Comparison of ENCODE assay signal across 29 cellular contexts in the genomic region with DNA sequence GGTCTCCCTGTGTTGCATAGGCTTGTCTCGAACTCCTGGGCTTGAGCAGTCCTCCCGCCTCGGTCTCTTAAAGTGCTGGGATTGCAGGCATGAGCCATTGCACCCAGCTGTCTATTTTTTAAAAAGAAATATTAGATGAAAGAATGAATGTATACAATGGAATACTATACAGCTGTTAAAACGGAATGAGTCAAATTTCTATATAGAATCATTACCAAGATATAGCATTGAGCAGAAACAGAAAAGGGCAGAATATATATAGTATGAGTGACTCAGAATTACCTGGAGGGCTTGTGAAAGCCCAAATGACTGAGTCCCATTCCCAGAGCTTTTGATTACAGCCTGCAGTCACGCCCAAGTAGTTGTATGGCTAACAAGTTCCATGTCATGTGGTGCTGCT. TPM values are rescaled to one million over a fixed set of nuclear protein-coding genes. Genes with fewer than 3 reads are reported as not detected.
A peak's percentile ranks its signal among the peaks of the same experiment; 100 is the strongest.
DNase-seq lines count a peak whose midpoint lies in the region; ATAC-seq and TF ChIP-seq lines count a peak whose summit lies in the region.
"Had no signal": no experiment of that assay in that cellular context is flagged by ENCODE, and none has a peak within 500 bp of the region (broad histone marks: within the 10 kb centered on the region; RNA-seq: fewer than 3 reads in every experiment).

No MANE protein-coding gene starts in this region.

- no peaks in the 10 kb centered on the region for H3K9me3 Mint-ChIP-seq in activated T-helper 17 cell treated with anti-CD3 and anti-CD28 coated beads, Interleukin-2, amount 50 U/mL, for 72 hours
- H3K9me3 Mint-ChIP-seq in endothelial cell (ENCODE audit: unreplicated experiment): no peaks in the 10 kb centered on the region
- H3K9me3 Mint-ChIP-seq: CD4-positive, alpha-beta memory T cell had no signal

- peak overlapping the region; percentile 67 for H3K27ac Mint-ChIP-seq in activated T-helper 17 cell treated with anti-CD3 and anti-CD28 coated beads, Interleukin-2, amount 50 U/mL, for 72 hours
- no peak overlapping the region for H3K27ac Mint-ChIP-seq in endothelial cell (ENCODE audit: unreplicated experiment)

- intact Hi-C loops in esophagus muscularis mucosa (cut with DNase I): no loop called here

- H3K36me3 ChIP-seq in esophagus muscularis mucosa: peaks cover 0 to 13% (median 6%) of the 10 kb centered on the region in 4 donors
- H3K36me3 ChIP-seq: HAP-1 had no signal

- ATAC-seq in activated T-helper 17 cell treated with anti-CD3 and anti-CD28 coated beads, Interleukin-2, amount 50 U/mL, for 72 hours (replicated peaks): peak; percentile 6
- ATAC-seq: GM12878 had no signal

- peaks cover 11% of the 10 kb centered on the region for H3K4me1 Mint-ChIP-seq in activated T-helper 17 cell treated with anti-CD3 and anti-CD28 coated beads, Interleukin-2, amount 50 U/mL, for 72 hours
- H3K4me1 Mint-ChIP-seq in endothelial cell (ENCODE audit: unreplicated experiment): peaks cover 10% of the 10 kb centered on the region

- no peaks in the 10 kb centered on the region for H3K9me3 ChIP-seq in esophagus muscularis mucosa
- H3K9me3 ChIP-seq: BLaER1 treated with 17β-estradiol and CSF1 and Interleukin-3, amounts not matched to agents 10 nM and 100 nM; Caco-2; HAP-1 had no signal

- H3K36me3 Mint-ChIP-seq in activated T-helper 17 cell treated with anti-CD3 and anti-CD28 coated beads, Interleukin-2, amount 50 U/mL, for 72 hours (ENCODE audit: low read depth): peaks cover 5% of the 10 kb centered on the region
- no peaks in the 10 kb centered on the region for H3K36me3 Mint-ChIP-seq in endothelial cell (ENCODE audit: low read depth, unreplicated experiment)
- H3K36me3 Mint-ChIP-seq: CD4-positive, alpha-beta memory T cell had no signal

- DNase-seq in activated CD4-positive, alpha-beta T cell treated with anti-CD3 and anti-CD28 coated beads for 48 hours: peak; percentile 43
- no peak for DNase-seq in activated CD4-positive, alpha-beta T cell treated with anti-CD3 and anti-CD28 coated beads for 1 hour
- DNase-seq in esophagus muscularis mucosa (ENCODE audit: extremely low spot score): no peak
- no peak for DNase-seq in substantia nigra (lab: John Stamatoyannopoulos, UW)
- DNase-seq in GF-D8 (lab: John Stamatoyannopoulos, UW): no peak
- DNase-seq in foreskin fibroblast: no peak
- no peak for DNase-seq in endothelial cell (ENCODE audit: low spot score)
- DNase-seq: 8988T; Caco-2; CD4-positive, alpha-beta memory T cell; DMS 273 treated with DMSO at 0.1 percent for 48 hours; DMS79 treated with DMSO at 0.1 percent for 48 hours; GM23248; NCI-H1105; NCI-H1694; NCI-H2081; NCI-H2171; NCI-H345; NCI-H524; NCI-H774; NK-92 treated with Interleukin-12 subunit alpha and Interleukin-12 subunit beta, amount 100 ng/mL, for 24 hours; SIG-M5 had no signal

- H3K27ac ChIP-seq in esophagus muscularis mucosa (replicated peaks in 1 of 4) (peak overlapping the region; percentile 40 to 97 (median 82)), substantia nigra (ENCODE audit: low read depth, low read length, poor library complexity, severe bottlenecking) (peak overlapping the region; percentile 27)
- H3K27ac ChIP-seq: BLaER1 treated with 17β-estradiol and CSF1 and Interleukin-3, amounts not matched to agents 10 nM and 100 nM; GM23248; KMS-11; RWPE1 had no signal

- 91% methylated on average over 5 of the region's 5 CpGs for WGBS in esophagus muscularis mucosa

- peak overlapping the region; percentile 12 for H3K4me3 Mint-ChIP-seq in activated T-helper 17 cell treated with anti-CD3 and anti-CD28 coated beads, Interleukin-2, amount 50 U/mL, for 72 hours
- H3K4me3 Mint-ChIP-seq in endothelial cell (ENCODE audit: unreplicated experiment): no peak overlapping the region
- H3K4me3 Mint-ChIP-seq: CD4-positive, alpha-beta memory T cell had no signal

- H3K27me3 Mint-ChIP-seq in activated T-helper 17 cell treated with anti-CD3 and anti-CD28 coated beads, Interleukin-2, amount 50 U/mL, for 72 hours: peaks cover 34% of the 10 kb centered on the region
- H3K27me3 Mint-ChIP-seq in endothelial cell (ENCODE audit: unreplicated experiment): peaks cover 12% of the 10 kb centered on the region

- no peak overlapping the region for H3K4me3 ChIP-seq in esophagus muscularis mucosa
- no peak overlapping the region for H3K4me3 ChIP-seq in foreskin fibroblast (ENCODE audit: low read depth in 1 of 2, low read length in 2 of 2)
- H3K4me3 ChIP-seq: BLaER1 treated with 17β-estradiol and CSF1 and Interleukin-3, amounts not matched to agents 10 nM and 100 nM; GM12878; GM23248; HAP-1 had no signal

- TF ChIP-seq EP300 in esophagus muscularis mucosa (IDR thresholded peaks at IDR 0.05): no peak

- peaks cover 16 to 84% (median 74%) of the 10 kb centered on the region in 4 donors for H3K4me1 ChIP-seq in esophagus muscularis mucosa

- no peak for TF ChIP-seq POLR2A in esophagus muscularis mucosa (IDR thresholded peaks at IDR 0.05; ENCODE audit: low read depth)

- no peak for TF ChIP-seq CTCF in esophagus muscularis mucosa (IDR thresholded peaks at IDR 0.05)
- no peak for TF ChIP-seq CTCF in foreskin fibroblast (IDR thresholded peaks at IDR 0.05; ENCODE audit: low read depth, low read length)
- no peak for TF ChIP-seq CTCF in endothelial cell (IDR thresholded peaks at IDR 0.05; ENCODE audit: unreplicated experiment)

- H3K27me3 ChIP-seq in esophagus muscularis mucosa: peaks cover 0 to 9% (median 0%) of the 10 kb centered on the region in 4 donors

RNA-seq across cellular contexts. Expression of a gene that starts 4.4 kb away (rescaled TPM):
- 1 to 10 TPM in 1 of 2 donors, under 1 TPM in 1; 0.09 to 5.4 TPM for total RNA-seq in activated T-helper 17 cell treated with anti-CD3 and anti-CD28 coated beads, Interleukin-2, amount 50 U/mL, for 72 hours
- total RNA-seq in esophagus muscularis mucosa: 100 to 1,000 TPM in 1 of 4 donors, 10 to 100 TPM in 3; 46.7 to 119 (median 65.1) TPM
- total RNA-seq in endothelial cell (ENCODE audit: unreplicated experiment): 1.1 TPM
- total RNA-seq: CD4-positive, alpha-beta memory T cell had no signal

RNA-seq across cellular contexts. Expression of a gene that starts 20.5 kb away (rescaled TPM):
- 1 to 10 TPM in 1 of 2 donors, not detected in 1; 9.6 TPM for total RNA-seq in activated T-helper 17 cell treated with anti-CD3 and anti-CD28 coated beads, Interleukin-2, amount 50 U/mL, for 72 hours
- total RNA-seq in esophagus muscularis mucosa (not detected), endothelial cell (ENCODE audit: unreplicated experiment) (not detected)
- total RNA-seq: Caco-2; CD4-positive, alpha-beta memory T cell; GM12878; GM23248; HT1080 had no signal

RNA-seq across cellular contexts. Expression of a gene that starts 31.7 kb away (rescaled TPM):
- total RNA-seq in activated T-helper 17 cell treated with anti-CD3 and anti-CD28 coated beads, Interleukin-2, amount 50 U/mL, for 72 hours: 10 to 100 TPM in 1 of 2 donors, 1 to 10 TPM in 1; 1.3 to 12.9 TPM
- total RNA-seq in esophagus muscularis mucosa (1 to 10 TPM; 5.9 to 9.1 (median 7.1) TPM), endothelial cell (ENCODE audit: unreplicated experiment) (not detected)
- total RNA-seq: Caco-2 had no signal

RNA-seq across cellular contexts. Expression of a gene that starts 55.4 kb away (rescaled TPM):
- 100 to 1,000 TPM; 313 to 323 TPM for total RNA-seq in activated T-helper 17 cell treated with anti-CD3 and anti-CD28 coated beads, Interleukin-2, amount 50 U/mL, for 72 hours
- total RNA-seq in esophagus muscularis mucosa (100 to 1,000 TPM; 114 to 155 (median 129) TPM), endothelial cell (ENCODE audit: unreplicated experiment) (564 TPM)

Comparison
In these comparisons a context has a peak if more than half of its experiments do, and no peak if none do; other contexts are left out.
1. RNA of a gene that starts 4.4 kb away (total RNA-seq): 46.7 to 119 TPM in esophagus muscularis mucosa; 0.09 to 5.4 TPM in activated T-helper 17 cell treated with anti-CD3 and anti-CD28 coated beads, Interleukin-2, amount 50 U/mL, for 72 hours and 1.1 TPM in endothelial cell (single experiment); every median in the first group is over 4 times any median in the second.